16 cellular contexts compared by ENCODE assay signal in genomic region chr3:56810912-56811544, GRCh38. TPM values are rescaled to one million over a fixed set of nuclear protein-coding genes. Genes with fewer than 3 reads are reported as not detected.
DNase-seq lines count a peak whose midpoint lies in the region; ATAC-seq, FAIRE-seq and TF ChIP-seq lines count a peak whose summit lies in the region.
"Had no signal": no experiment of that assay in that cellular context is flagged by ENCODE, and none has a peak within 500 bp of the region (broad histone marks: within the 10 kb centered on the region; RNA-seq: fewer than 3 reads in every experiment).

No MANE protein-coding gene starts in this region.

- no peak for DNase-seq in CD8-positive, alpha-beta memory T cell
- DNase-seq in HTR-8/SVneo (ENCODE audit: insufficient read length, low spot score) = no peak
- no peak for DNase-seq in pancreas
- DNase-seq in ACHN = no peak
- DNase-seq in amniotic stem cell (lab: John Stamatoyannopoulos, UW) = no peak
- DNase-seq: activated CD4-positive, CD25-positive, alpha-beta regulatory T cell; activated CD8-positive, alpha-beta memory T cell treated with anti-CD3 and anti-CD28 coated beads, Interleukin-2, amount 50 U/mL, for 48 hours; GDM1; kidney glomerular epithelial cell; psoas muscle; substantia nigra had no signal

- POLR2A ChIA-PET in CD8-positive, alpha-beta memory T cell (lab: Charles Lee) = no interaction called here

- no peaks in the 10 kb centered on the region for H3K9me3 Mint-ChIP-seq in CD8-positive, alpha-beta memory T cell
- no peaks in the 10 kb centered on the region for H3K9me3 Mint-ChIP-seq in activated T-helper 17 cell treated with anti-CD3 and anti-CD28 coated beads, Interleukin-2, amount 50 U/mL, for 72 hours

- no peak overlapping the region for H3K4me3 ChIP-seq in CD8-positive, alpha-beta memory T cell (ENCODE audit: low read length)
- H3K4me3 ChIP-seq in pancreas = no peak overlapping the region
- H3K4me3 ChIP-seq: BLaER1 treated with 17β-estradiol and CSF1 and Interleukin-3, amounts not matched to agents 10 nM and 100 nM; psoas muscle had no signal

- in situ Hi-C loops in ACHN (cut with HindIII; ENCODE audit: low pct_ligation_motif_present, low pct_unique_long_range_greater_than_20kb, low sequenced_read_pairs) = no loop called here

- peaks cover 51 to 65% (median 58%) of the 10 kb centered on the region in 3 donors for H3K4me1 Mint-ChIP-seq in CD8-positive, alpha-beta memory T cell
- H3K4me1 Mint-ChIP-seq in activated T-helper 17 cell treated with anti-CD3 and anti-CD28 coated beads, Interleukin-2, amount 50 U/mL, for 72 hours = peaks cover 46% of the 10 kb centered on the region

- no peak for TF ChIP-seq CTCF in pancreas (IDR thresholded peaks at IDR 0.05)

- no peak for ATAC-seq in activated T-helper 17 cell treated with anti-CD3 and anti-CD28 coated beads, Interleukin-2, amount 50 U/mL, for 72 hours (replicated peaks)
- ATAC-seq in pancreas (peak in 3 of 4 donors; percentile 38 to 49 (median 46)), HG02759 (IDR thresholded peaks at IDR 0.05; ENCODE audit: unreplicated experiment) (no peak)
- ATAC-seq: psoas muscle had no signal

- no peaks in the 10 kb centered on the region for H3K27me3 ChIP-seq in CD8-positive, alpha-beta memory T cell (ENCODE audit: insufficient read depth, low read length, poor library complexity, severe bottlenecking)
- no peaks in the 10 kb centered on the region for H3K27me3 ChIP-seq in pancreas
- H3K27me3 ChIP-seq: BLaER1 treated with 17β-estradiol and CSF1 and Interleukin-3, amounts not matched to agents 10 nM and 100 nM had no signal

- H3K4me1 ChIP-seq in CD8-positive, alpha-beta memory T cell (ENCODE audit: insufficient read depth, low read length) = peaks cover 43% of the 10 kb centered on the region
- H3K4me1 ChIP-seq in pancreas = peaks cover 0 to 3% (median 0%) of the 10 kb centered on the region in 3 donors

- no peaks in the 10 kb centered on the region for H3K27me3 Mint-ChIP-seq in CD8-positive, alpha-beta memory T cell
- H3K27me3 Mint-ChIP-seq in activated T-helper 17 cell treated with anti-CD3 and anti-CD28 coated beads, Interleukin-2, amount 50 U/mL, for 72 hours = no peaks in the 10 kb centered on the region

- no peak overlapping the region for H3K4me3 Mint-ChIP-seq in CD8-positive, alpha-beta memory T cell
- H3K4me3 Mint-ChIP-seq in activated T-helper 17 cell treated with anti-CD3 and anti-CD28 coated beads, Interleukin-2, amount 50 U/mL, for 72 hours = peak overlapping the region; percentile 46

- no peaks in the 10 kb centered on the region for H3K36me3 Mint-ChIP-seq in CD8-positive, alpha-beta memory T cell
- no peaks in the 10 kb centered on the region for H3K36me3 Mint-ChIP-seq in activated T-helper 17 cell treated with anti-CD3 and anti-CD28 coated beads, Interleukin-2, amount 50 U/mL, for 72 hours (ENCODE audit: low read depth)

- WGBS in pancreas, 2 donors = 46 to 47% methylated on average over 5 of the region's 5 CpGs

- no peak overlapping the region for H3K27ac ChIP-seq in CD8-positive, alpha-beta memory T cell (ENCODE audit: low read depth, low read length)
- no peak overlapping the region for H3K27ac ChIP-seq in pancreas
- H3K27ac ChIP-seq: BLaER1 treated with 17β-estradiol and CSF1 and Interleukin-3, amounts not matched to agents 10 nM and 100 nM; psoas muscle had no signal

- H3K27ac Mint-ChIP-seq in CD8-positive, alpha-beta memory T cell = peak overlapping the region in 7 of 8 donors; percentile 54 to 85 (median 80)
- peak overlapping the region; percentile 36 for H3K27ac Mint-ChIP-seq in activated T-helper 17 cell treated with anti-CD3 and anti-CD28 coated beads, Interleukin-2, amount 50 U/mL, for 72 hours

- no peaks in the 10 kb centered on the region for H3K36me3 ChIP-seq in CD8-positive, alpha-beta memory T cell (ENCODE audit: insufficient read depth, low read length)
- no peaks in the 10 kb centered on the region for H3K36me3 ChIP-seq in pancreas
- H3K36me3 ChIP-seq: BLaER1 treated with 17β-estradiol and CSF1 and Interleukin-3, amounts not matched to agents 10 nM and 100 nM had no signal

- intact Hi-C loops in pancreas (cut with DNase I) = loop anchor here in 1 of 3 donors (10.0 kb wide), 1 partner anchor 174 kb away; no protein-coding TSS in a partner anchor

- FAIRE-seq in HTR-8/SVneo (lab: Jason Lieb, UNC) = peak; percentile 28
- FAIRE-seq in pancreas (lab: Jason Lieb, UNC) = no peak
- FAIRE-seq: endothelial cell of umbilical vein, GM19239 had no signal

- CTCF ChIA-PET in CD8-positive, alpha-beta memory T cell (lab: Charles Lee) = interaction anchor here (1.0 to 3.3 kb wide), 3 partner anchors 107 to 178 kb away, joined by 4 to 9 read pairs (median 9); no protein-coding TSS in a partner anchor

- H3K9me3 ChIP-seq in CD8-positive, alpha-beta memory T cell (ENCODE audit: low read length) = no peaks in the 10 kb centered on the region
- no peaks in the 10 kb centered on the region for H3K9me3 ChIP-seq in pancreas
- H3K9me3 ChIP-seq: BLaER1 treated with 17β-estradiol and CSF1 and Interleukin-3, amounts not matched to agents 10 nM and 100 nM; psoas muscle had no signal

RNA-seq across cellular contexts. Expression of gene ARHGEF3, which starts 9.3 kb away (rescaled TPM):
- 10 to 100 TPM; 55.1 to 56.6 TPM for total RNA-seq in CD8-positive, alpha-beta memory T cell
- polyA plus RNA-seq in CD8-positive, alpha-beta memory T cell = 110 TPM
- 10 to 100 TPM; 12.3 to 17.0 TPM for total RNA-seq in activated T-helper 17 cell treated with anti-CD3 and anti-CD28 coated beads, Interleukin-2, amount 50 U/mL, for 72 hours
- total RNA-seq in pancreas = 10 to 100 TPM; 12.6 to 36.5 (median 26.8) TPM
- polyA plus RNA-seq in pancreas = 10 to 100 TPM; 11.4 to 11.8 TPM

Comparison
In these comparisons a context has a peak if more than half of its experiments do, and no peak if none do; other contexts are left out.
1. ATAC-seq: peak in pancreas (3 of 4); none in activated T-helper 17 cell treated with anti-CD3 and anti-CD28 coated beads, Interleukin-2, amount 50 U/mL, for 72 hours (single experiment) and HG02759 (single experiment).